ENCODE assay signal across 8 cellular contexts in genomic region chr1:150321826-150322166, GRCh38. TPM values are rescaled to one million over a fixed set of nuclear protein-coding genes. Genes with fewer than 3 reads are reported as not detected.
DNase-seq lines count a peak whose midpoint lies in the region; ATAC-seq and TF ChIP-seq lines count a peak whose summit lies in the region.

No MANE protein-coding gene starts in this region.

- peak overlapping the region; percentile 97 for H3K9ac ChIP-seq in IMR-90 (ENCODE audit: low read depth, low read length)

- H2BK5ac ChIP-seq in IMR-90 (ENCODE audit: low read depth, low read length, poor library complexity, severe bottlenecking), result peak overlapping the region; percentile 90

- no peak overlapping the region for H2BK15ac ChIP-seq in IMR-90 (ENCODE audit: low read depth, low read length)

- H3K56ac ChIP-seq in IMR-90 (ENCODE audit: extremely low read depth, insufficient read depth, low read length), result peak overlapping the region; percentile 90

- peak overlapping the region; percentile 95 for H4K5ac ChIP-seq in IMR-90 (ENCODE audit: low read depth, low read length)

- peaks cover 14 to 17% of the 10 kb centered on the region in 2 experiments for H3K79me1 ChIP-seq in IMR-90 (ENCODE audit: low read depth in 1 of 2, low read length in 2 of 2)

- ATAC-seq in IMR-90 (ENCODE audit: low read depth), result no peak; the same call in 1 of the 2 replicates
- no peak for ATAC-seq in GM21528 (IDR thresholded peaks at IDR 0.05; ENCODE audit: low FRiP score, unreplicated experiment)

- TF ChIP-seq POLR2A in IMR-90 (IDR thresholded peaks at IDR 0.05; ENCODE audit: low read depth, low read length), result no peak

- peak overlapping the region; percentile 92 to 97 for H4K8ac ChIP-seq in IMR-90 (ENCODE audit: low read depth in 2 of 2, low read length in 2 of 2)

- no CpG with 5 or more reads among the region's 9 CpGs for WGBS in IMR-90 (ENCODE audit: extremely low coverage in 2 of 2, insufficient read length in 1 of 2), 2 experiments

- no peaks in the 10 kb centered on the region for H3K9me1 ChIP-seq in IMR-90 (ENCODE audit: insufficient read depth, low read length)

- dilution Hi-C loops in IMR-90 (cut with HindIII; ENCODE audit: low sequenced_read_pairs, unreplicated experiment), result no loop called here

- H2AK5ac ChIP-seq in IMR-90 (ENCODE audit: low read depth, low read length), result peak overlapping the region; percentile 84

- TF ChIP-seq CTCF in BE2C (IDR thresholded peaks at IDR 0.05; ENCODE audit: low read depth, low read length), result no peak
- no peak for TF ChIP-seq CTCF in IMR-90 (conservative IDR thresholded peaks at IDR 0.05; ENCODE audit: low read depth, low read length)
- TF ChIP-seq CTCF in cardiac fibroblast (IDR thresholded peaks at IDR 0.05; ENCODE audit: low read depth, low read length), result no peak

- H3K4ac ChIP-seq in IMR-90 (ENCODE audit: low read depth, low read length), result peak overlapping the region; percentile 90

- peak overlapping the region; percentile 95 for H3K27ac ChIP-seq in IMR-90 (ENCODE audit: insufficient read depth, low read length)

- H4K20me1 ChIP-seq in IMR-90 (ENCODE audit: insufficient read depth, low read length), result peaks cover 3% of the 10 kb centered on the region; the same call in 1 of the 2 replicates

- H3K4me1 ChIP-seq in BE2C (no peaks in the 10 kb centered on the region), IMR-90 (ENCODE audit: control insufficient read depth, insufficient read depth, low read length) (no peaks in the 10 kb centered on the region), mononuclear cell (ENCODE audit: insufficient read depth, low read length) (peaks cover 23% of the 10 kb centered on the region)

- POLR2A ChIA-PET in IMR-90 (lab: Charles Lee; ENCODE audit: unreplicated experiment), result interaction anchor here (0.6 kb wide), 1 partner anchor 153 kb away, joined by 5 read pairs; no protein-coding TSS in a partner anchor

- H3K18ac ChIP-seq in IMR-90 (ENCODE audit: low read depth, low read length), result no peak overlapping the region

- TF ChIP-seq RAD21 in IMR-90 (IDR thresholded peaks at IDR 0.05; ENCODE audit: low read length), result no peak

- H2AK9ac ChIP-seq in IMR-90 (replicated peaks; ENCODE audit: low read depth, low read length, poor library complexity), result peak overlapping the region; percentile 97

- H3K23ac ChIP-seq in IMR-90 (ENCODE audit: low read depth, low read length), result peak overlapping the region; percentile 19; the same call in 1 of the 2 replicates

- H3K27me3 ChIP-seq in BE2C, result no peaks in the 10 kb centered on the region
- H3K27me3 ChIP-seq in IMR-90 (ENCODE audit: control insufficient read depth, insufficient read depth, low read length), result no peaks in the 10 kb centered on the region
- no peaks in the 10 kb centered on the region for H3K27me3 ChIP-seq in mononuclear cell (ENCODE audit: insufficient read depth, low read length)

- DNase-seq in BE2C, result no peak
- no peak for DNase-seq in IMR-90
- peak in 1 of 2 donors; percentile 2 for DNase-seq in cardiac fibroblast (ENCODE audit: low read depth in 2 of 2)
- DNase-seq in ureter (ENCODE audit: low spot score), result no peak
- DNase-seq in superior temporal gyrus (ENCODE audit: extremely low spot score), result no peak
- no peak for DNase-seq in NCI-H774 (lab: John Stamatoyannopoulos, UW)

- H3K9me3 ChIP-seq in BE2C (no peaks in the 10 kb centered on the region), IMR-90 (ENCODE audit: control insufficient read depth, insufficient read depth, low read length) (no peaks in the 10 kb centered on the region), mononuclear cell (ENCODE audit: low read depth, low read length) (no peaks in the 10 kb centered on the region)

- no TSS peak for BruUV-seq in IMR-90 (replicated peaks; lab: Mats Ljungman, UMichigan)

- peaks cover 36% of the 10 kb centered on the region for H3K36me3 ChIP-seq in BE2C
- H3K36me3 ChIP-seq in IMR-90 (ENCODE audit: control insufficient read depth, insufficient read depth, low read length), result peaks cover 11% of the 10 kb centered on the region

- no peak overlapping the region for H2BK120ac ChIP-seq in IMR-90 (ENCODE audit: low read depth, low read length)

- H2AFZ ChIP-seq in IMR-90 (replicated peaks; ENCODE audit: low read length, poor library complexity), result peak overlapping the region; percentile 98

- intact Hi-C loops in IMR-90 (cut with micrococcal nuclease), result loop anchor here (2.0 to 5.0 kb wide), 2 partner anchors 67 to 196 kb away; partner anchors contain the start of gene FALEC

- no peak overlapping the region for H2BK20ac ChIP-seq in IMR-90 (ENCODE audit: low read depth, low read length)

- in situ Hi-C loops in IMR-90 (cut with MboI; ENCODE audit: low sequenced_read_pairs), result no loop called here

- peak overlapping the region; percentile 89 for H3K14ac ChIP-seq in IMR-90 (replicated peaks; ENCODE audit: low read depth, low read length)

- peak overlapping the region; percentile 98 for H3K4me2 ChIP-seq in IMR-90 (ENCODE audit: low read depth, low read length)

- CTCF ChIA-PET in IMR-90 (lab: Yijun Ruan, JAX), result no interaction called here

- peak overlapping the region; percentile 93; the same call in 1 of the 2 replicates for H4K91ac ChIP-seq in IMR-90 (ENCODE audit: insufficient read depth, low read depth, low read length)

- H3K4me3 ChIP-seq in BE2C (ENCODE audit: low read depth, low read length) (peak overlapping the region; percentile 97), IMR-90 (ENCODE audit: insufficient read depth, low read depth, low read length) (peak overlapping the region; percentile 98), cardiac fibroblast (replicated peaks in 1 of 2; ENCODE audit: low read depth in 2 of 2, low read length in 2 of 2) (peak overlapping the region; percentile 81 to 95), mononuclear cell (ENCODE audit: low read length) (peak overlapping the region; percentile 93)

TF ChIP-seq in IMR-90, 13 proteins besides CTCF, POLR2A, EP300 and RAD21:
- TF ChIP-seq MAFK (IDR thresholded peaks at IDR 0.05; ENCODE audit: low read depth, low read length) (no peak), MXI1 (IDR thresholded peaks at IDR 0.05; ENCODE audit: borderline replicate concordance, low read depth, low read length) (no peak), SMC3 (IDR thresholded peaks at IDR 0.05; ENCODE audit: low read depth, low read length) (no peak), BHLHE40 (IDR thresholded peaks at IDR 0.05; ENCODE audit: low read depth, low read length) (no peak)

RNA-seq across cellular contexts. Expression of gene PRPF3, which starts 0.5 kb away (rescaled TPM):
- 171 TPM for polyA plus RNA-seq in BE2C (2012; ENCODE audit: insufficient read depth, insufficient read length, low read depth)
- total RNA-seq in IMR-90 (2012; rRNA removed), result 52.9 and 63.3 TPM in 2 replicates
- 33.3 and 40.8 TPM in 2 replicates for polyA plus RNA-seq in IMR-90 (2012; rRNA removed)
- 4.2 and 9.0 TPM in 2 replicates for polyA plus RNA-seq in IMR-90 (2012; cell fraction: cytosol; rRNA removed)
- 46.7 and 147 TPM in 2 replicates for polyA plus RNA-seq in IMR-90 (2012; cell fraction: nucleus; rRNA removed; ENCODE audit: low replicate concordance)
- total RNA-seq in mononuclear cell, result 106 TPM
- total RNA-seq in ureter, result 112 TPM

RNA-seq across cellular contexts. Expression of gene MRPS21, which starts 28.1 kb away (rescaled TPM):
- polyA plus RNA-seq in BE2C (2012; ENCODE audit: insufficient read depth, insufficient read length, low read depth), result 158 TPM
- total RNA-seq in IMR-90 (2012; rRNA removed) (45.5 and 52.3 TPM in 2 replicates), mononuclear cell (22.2 TPM), ureter (79.7 TPM)
- 74.6 and 76.6 TPM in 2 replicates for polyA plus RNA-seq in IMR-90 (2012; rRNA removed)
- 19.4 and 26.4 TPM in 2 replicates for polyA plus RNA-seq in IMR-90 (2012; cell fraction: cytosol; rRNA removed)
- 22.7 and 143 TPM in 2 replicates for polyA plus RNA-seq in IMR-90 (2012; cell fraction: nucleus; rRNA removed; ENCODE audit: low replicate concordance)

RNA-seq across cellular contexts. Expression of gene CIART, which starts 39.4 kb away (rescaled TPM):
- 7.3 TPM for polyA plus RNA-seq in BE2C (2012; ENCODE audit: insufficient read depth, insufficient read length, low read depth)
- 13.9 and 18.1 TPM in 2 replicates for total RNA-seq in IMR-90 (2012; rRNA removed)
- polyA plus RNA-seq in IMR-90 (2012; rRNA removed), result 15.5 and 16.5 TPM in 2 replicates
- 6.7 and 7.0 TPM in 2 replicates for polyA plus RNA-seq in IMR-90 (2012; cell fraction: cytosol; rRNA removed)
- 16.7 and 41.5 TPM in 2 replicates for polyA plus RNA-seq in IMR-90 (2012; cell fraction: nucleus; rRNA removed; ENCODE audit: low replicate concordance)
- 1.2 TPM for total RNA-seq in mononuclear cell
- total RNA-seq in ureter, result 8.0 TPM

RNA-seq across cellular contexts. Expression of gene RPRD2, which starts 42.2 kb away (rescaled TPM):
- 22.2 TPM for polyA plus RNA-seq in BE2C (2012; ENCODE audit: insufficient read depth, insufficient read length, low read depth)
- total RNA-seq in IMR-90 (2012; rRNA removed) (3.9 and 5.3 TPM in 2 replicates), mononuclear cell (34.1 TPM), ureter (44.7 TPM)
- 11.6 and 13.9 TPM in 2 replicates for polyA plus RNA-seq in IMR-90 (2012; rRNA removed)
- 3.2 and 5.2 TPM in 2 replicates for polyA plus RNA-seq in IMR-90 (2012; cell fraction: cytosol; rRNA removed)
- 6.9 and 11.9 TPM in 2 replicates for polyA plus RNA-seq in IMR-90 (2012; cell fraction: nucleus; rRNA removed; ENCODE audit: low replicate concordance)

RNA-seq across cellular contexts. Expression of gene C1orf54, which starts 49.2 kb away (rescaled TPM):
- polyA plus RNA-seq in BE2C (2012; ENCODE audit: insufficient read depth, insufficient read length, low read depth), result 1.6 TPM
- total RNA-seq in IMR-90 (2012; rRNA removed) (30.3 and 33.5 TPM in 2 replicates), mononuclear cell (13.9 TPM), ureter (13.8 TPM)
- polyA plus RNA-seq in IMR-90 (2012; rRNA removed), result 39.6 and 44.2 TPM in 2 replicates
- 19.7 and 26.8 TPM in 2 replicates for polyA plus RNA-seq in IMR-90 (2012; cell fraction: cytosol; rRNA removed)
- 2.4 and 30.1 TPM in 2 replicates for polyA plus RNA-seq in IMR-90 (2012; cell fraction: nucleus; rRNA removed; ENCODE audit: low replicate concordance)
